In the genomic region with DNA sequence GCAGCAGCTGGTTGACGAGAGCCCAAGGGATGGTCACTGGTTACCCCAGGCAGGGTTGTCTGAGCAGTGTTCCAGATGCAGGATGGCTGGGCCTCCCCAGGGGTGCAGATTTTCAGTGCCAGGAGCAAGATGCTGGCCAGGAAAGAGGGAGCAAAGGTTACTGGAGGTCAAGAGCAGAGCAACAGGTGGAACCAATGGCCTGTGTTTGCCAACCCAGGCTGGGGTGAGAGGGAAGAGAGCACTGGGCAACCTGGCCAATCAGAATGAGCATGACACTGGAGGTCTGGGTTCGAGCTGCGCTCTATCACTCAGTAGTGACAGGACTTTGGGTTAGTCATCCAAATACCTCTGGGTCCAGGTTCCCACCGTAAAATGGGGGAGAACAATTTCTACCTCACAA, we compare ENCODE assay signal across 19 cellular contexts.
DNase-seq lines count a peak whose midpoint lies in the region; ATAC-seq and TF ChIP-seq lines count a peak whose summit lies in the region.
"Had no signal": no experiment of that assay in that cellular context is flagged by ENCODE, and none has a peak within 500 bp of the region (broad histone marks: within the 10 kb centered on the region; RNA-seq: fewer than 3 reads in every experiment).

No MANE protein-coding gene starts in this region.

- H3K4me1 ChIP-seq in HEK293 (ENCODE audit: control insufficient read depth, insufficient read depth, low read length), result no peaks in the 10 kb centered on the region; the same call in 1 of the 2 replicates
- peaks cover 0 to 12% of the 10 kb centered on the region in 2 donors for H3K4me1 ChIP-seq in neuronal stem cell (ENCODE audit: control insufficient read depth in 2 of 2, insufficient read depth in 1 of 2, low read depth in 1 of 2, low read length in 2 of 2)
- H3K4me1 ChIP-seq in upper lobe of right lung, result no peaks in the 10 kb centered on the region
- H3K4me1 ChIP-seq: HAP-1 had no signal

- H3K4ac ChIP-seq in neuronal stem cell (ENCODE audit: low read length), result no peak overlapping the region

- no peaks in the 10 kb centered on the region for H3K79me1 ChIP-seq in neuronal stem cell (ENCODE audit: low read depth, low read length)

- POLR2A ChIA-PET in HEK293 (lab: Yijun Ruan, JAX), result interaction anchor here (0.6 kb wide), 1 partner anchor 328 kb away, joined by 5 read pairs; no protein-coding TSS in a partner anchor

- no peak overlapping the region for H3K4me2 ChIP-seq in neuronal stem cell (ENCODE audit: insufficient read depth, low read length, poor library complexity, severe bottlenecking)
- H3K4me2 ChIP-seq: BLaER1 treated with 17β-estradiol and CSF1 and Interleukin-3, amounts not matched to agents 10 nM and 100 nM had no signal

- no peak for ATAC-seq in upper lobe of right lung

- H3K27ac ChIP-seq in HEK293 (ENCODE audit: extremely low read depth, low read depth, low read length) (no peak overlapping the region), neuronal stem cell (replicated peaks; ENCODE audit: low read length) (no peak overlapping the region), upper lobe of right lung (no peak overlapping the region)
- H3K27ac ChIP-seq: 22Rv1; BLaER1 treated with 17β-estradiol and CSF1 and Interleukin-3, amounts not matched to agents 10 nM and 100 nM had no signal

- peaks cover 4% of the 10 kb centered on the region for H3K9me3 ChIP-seq in HEK293 (ENCODE audit: control insufficient read depth, insufficient read depth, low read depth, low read length)
- H3K9me3 ChIP-seq in neuronal stem cell (replicated peaks in 1 of 2; ENCODE audit: control insufficient read depth in 2 of 2, insufficient read depth in 1 of 2, low read depth in 1 of 2, low read length in 2 of 2), result no peaks in the 10 kb centered on the region
- no peaks in the 10 kb centered on the region for H3K9me3 ChIP-seq in upper lobe of right lung
- H3K9me3 ChIP-seq: BLaER1 treated with 17β-estradiol and CSF1 and Interleukin-3, amounts not matched to agents 10 nM and 100 nM had no signal

- H3K27ac Mint-ChIP-seq in activated CD4-positive, alpha-beta T cell treated with anti-CD3 and anti-CD28 coated beads, Interleukin-2, amount 10 ng/mL, durations not matched to agents 24 days and 14 days, result no peak overlapping the region
- no peak overlapping the region for H3K27ac Mint-ChIP-seq in immature natural killer cell
- H3K27ac Mint-ChIP-seq: B cell; CD4-positive, alpha-beta T cell; CD8-positive, alpha-beta memory T cell had no signal

- H3K9ac ChIP-seq in neuronal stem cell (ENCODE audit: low read depth, low read length, poor library complexity), result no peak overlapping the region
- H3K9ac ChIP-seq: BLaER1 treated with 17β-estradiol and CSF1 and Interleukin-3, amounts not matched to agents 10 nM and 100 nM had no signal

- H3K18ac ChIP-seq in neuronal stem cell (ENCODE audit: low read length), result no peak overlapping the region

- H3K9me3 Mint-ChIP-seq in activated CD4-positive, alpha-beta T cell treated with anti-CD3 and anti-CD28 coated beads, Interleukin-2, amount 10 ng/mL, durations not matched to agents 24 days and 14 days, result no peaks in the 10 kb centered on the region
- H3K9me3 Mint-ChIP-seq in immature natural killer cell, result peaks cover 0 to 5% (median under 1%) of the 10 kb centered on the region in 6 donors
- H3K9me3 Mint-ChIP-seq: CD4-positive, alpha-beta T cell had no signal

- H4K8ac ChIP-seq in neuronal stem cell (ENCODE audit: low read depth, low read length), result no peak overlapping the region

- peak overlapping the region; percentile 30 for H2AK5ac ChIP-seq in neuronal stem cell (ENCODE audit: low read depth, low read length)

- TF ChIP-seq CTCF in HEK293 (tag by site-specific recombination; IDR thresholded peaks at IDR 0.05) (no peak), upper lobe of right lung (IDR thresholded peaks at IDR 0.05) (no peak)

- no peak overlapping the region for H2BK12ac ChIP-seq in neuronal stem cell (ENCODE audit: low read length)

- no peak overlapping the region for H2AFZ ChIP-seq in neuronal stem cell (ENCODE audit: low read length)

- DNase-seq in DMS 273 (lab: John Stamatoyannopoulos, UW; ENCODE audit: unreplicated experiment) (peak; percentile 13), DMS 273 treated with DMSO at 0.1 percent for 48 hours (lab: John Stamatoyannopoulos, UW) (no peak), neuronal stem cell (ENCODE audit: low spot score) (no peak), upper lobe of right lung (peak; percentile 40), NOMO-1 (lab: John Stamatoyannopoulos, UW; ENCODE audit: unreplicated experiment in 2 of 2) (no peak), immature natural killer cell (no peak)
- no peak for DNase-seq in activated CD4-positive, alpha-beta T cell treated with anti-CD3 and anti-CD28 coated beads, Interleukin-2, amount 10 ng/mL, durations not matched to agents 24 days and 14 days
- DNase-seq: CD4-positive, alpha-beta T cell; CD8-positive, alpha-beta memory T cell; DMS153; DMS79 treated with DMSO at 0.1 percent for 48 hours; GF-D8; GOT3 had no signal

- peaks cover 10% of the 10 kb centered on the region for H3K27me3 Mint-ChIP-seq in activated CD4-positive, alpha-beta T cell treated with anti-CD3 and anti-CD28 coated beads, Interleukin-2, amount 10 ng/mL, durations not matched to agents 24 days and 14 days
- peaks cover 2 to 7% (median 4%) of the 10 kb centered on the region in 3 donors for H3K27me3 Mint-ChIP-seq in immature natural killer cell (ENCODE audit: low read depth in 3 of 3)
- H3K27me3 Mint-ChIP-seq: CD4-positive, alpha-beta T cell had no signal

- no peak overlapping the region for H2BK5ac ChIP-seq in neuronal stem cell (ENCODE audit: low read length)

- no peaks in the 10 kb centered on the region for H3K36me3 Mint-ChIP-seq in activated CD4-positive, alpha-beta T cell treated with anti-CD3 and anti-CD28 coated beads, Interleukin-2, amount 10 ng/mL, durations not matched to agents 24 days and 14 days (ENCODE audit: low read depth)
- peaks cover 3 to 5% (median 4%) of the 10 kb centered on the region in 3 donors for H3K36me3 Mint-ChIP-seq in immature natural killer cell
- H3K36me3 Mint-ChIP-seq: CD14-positive monocyte had no signal

- no peak overlapping the region for H3K4me3 Mint-ChIP-seq in activated CD4-positive, alpha-beta T cell treated with anti-CD3 and anti-CD28 coated beads, Interleukin-2, amount 10 ng/mL, durations not matched to agents 24 days and 14 days
- H3K4me3 Mint-ChIP-seq in immature natural killer cell, result no peak overlapping the region
- H3K4me3 Mint-ChIP-seq: B cell; CD14-positive monocyte; CD4-positive, alpha-beta T cell; CD8-positive, alpha-beta memory T cell had no signal

- CTCF ChIA-PET in HEK293 (lab: Yijun Ruan, JAX), result interaction anchor here (0.9 kb wide), 1 partner anchor 16 kb away, joined by 3 read pairs; no protein-coding TSS in a partner anchor

- no peak overlapping the region for H2BK15ac ChIP-seq in neuronal stem cell (ENCODE audit: low read length)

- no peak overlapping the region for H2BK120ac ChIP-seq in neuronal stem cell (ENCODE audit: low read depth, low read length)

- H3K27me3 ChIP-seq in neuronal stem cell (ENCODE audit: control insufficient read depth in 3 of 3, insufficient read depth in 3 of 3, low read depth in 1 of 3, low read length in 3 of 3) (peaks cover 0 to 3% (median 0%) of the 10 kb centered on the region in 3 experiments), upper lobe of right lung (no peaks in the 10 kb centered on the region)
- H3K27me3 ChIP-seq: BLaER1 treated with 17β-estradiol and CSF1 and Interleukin-3, amounts not matched to agents 10 nM and 100 nM had no signal

- intact Hi-C loops in upper lobe of right lung (cut with DNase I), result no loop called here
- intact Hi-C loops in activated CD4-positive, alpha-beta T cell treated with anti-CD3 and anti-CD28 coated beads, Interleukin-2, amount 10 ng/mL, durations not matched to agents 24 days and 14 days (cut with micrococcal nuclease), result no loop called here

- H4K91ac ChIP-seq in neuronal stem cell (ENCODE audit: low read depth, low read length, poor library complexity), result no peak overlapping the region

- no peak overlapping the region for H3K4me3 ChIP-seq in HEK293 (ENCODE audit: low read depth, low read length)
- no peak overlapping the region for H3K4me3 ChIP-seq in neuronal stem cell (ENCODE audit: low read length in 2 of 2)
- no peak overlapping the region for H3K4me3 ChIP-seq in upper lobe of right lung
- H3K4me3 ChIP-seq: BLaER1 treated with 17β-estradiol and CSF1 and Interleukin-3, amounts not matched to agents 10 nM and 100 nM; HAP-1 had no signal

- H3K4me1 Mint-ChIP-seq in activated CD4-positive, alpha-beta T cell treated with anti-CD3 and anti-CD28 coated beads, Interleukin-2, amount 10 ng/mL, durations not matched to agents 24 days and 14 days, result no peaks in the 10 kb centered on the region
- H3K4me1 Mint-ChIP-seq in immature natural killer cell, result no peaks in the 10 kb centered on the region
- H3K4me1 Mint-ChIP-seq: B cell; CD8-positive, alpha-beta memory T cell had no signal

- no CpG with 5 or more reads among the region's 4 CpGs for WGBS in neuronal stem cell (ENCODE audit: extremely low coverage in 2 of 2, insufficient read length in 2 of 2, insufficient replicate concordance in 1 of 2), 2 donors

- H3K36me3 ChIP-seq in HEK293 (ENCODE audit: control insufficient read depth in 2 of 2, insufficient read depth in 1 of 2, low read length in 2 of 2), result no peaks in the 10 kb centered on the region
- no peaks in the 10 kb centered on the region for H3K36me3 ChIP-seq in neuronal stem cell (replicated peaks in 1 of 2; ENCODE audit: control insufficient read depth in 2 of 2, insufficient read depth in 2 of 2, low read length in 2 of 2)
- H3K36me3 ChIP-seq in upper lobe of right lung, result no peaks in the 10 kb centered on the region
- H3K36me3 ChIP-seq: BLaER1 treated with 17β-estradiol and CSF1 and Interleukin-3, amounts not matched to agents 10 nM and 100 nM; HAP-1 had no signal

- peak overlapping the region; percentile 14 for H3K14ac ChIP-seq in neuronal stem cell (ENCODE audit: low read length)

- no peak overlapping the region for H3K23ac ChIP-seq in neuronal stem cell (ENCODE audit: low read depth, low read length, poor library complexity)

TF ChIP-seq in HEK293, 187 proteins besides CTCF, POLR2A, EP300 and RAD21:
- peak; percentile 93 for TF ChIP-seq SCRT1 (tag by site-specific recombination; IDR thresholded peaks at IDR 0.05; ENCODE audit: borderline replicate concordance)
- no peak for TF ChIP-seq ZNF292 (tag by site-specific recombination; IDR thresholded peaks at IDR 0.05; ENCODE audit: borderline replicate concordance, low read depth)
- no peak for TF ChIP-seq ZNF549 (tag by site-specific recombination; IDR thresholded peaks at IDR 0.05)
- TF ChIP-seq SCRT2 (tag by site-specific recombination; IDR thresholded peaks at IDR 0.05), result peak; percentile 97

Comparison
In these comparisons a context has a peak if more than half of its experiments do, and no peak if none do; other contexts are left out.
1. DNase-seq: peak in DMS 273 (single experiment) and upper lobe of right lung (single experiment); none in DMS 273 treated with DMSO at 0.1 percent for 48 hours (single experiment), neuronal stem cell (single experiment), activated CD4-positive, alpha-beta T cell treated with anti-CD3 and anti-CD28 coated beads, Interleukin-2, amount 10 ng/mL, durations not matched to agents 24 days and 14 days (single experiment), NOMO-1 (0 of 2) and immature natural killer cell (0 of 3).